Comparison of ENCODE assay signal across 15 cellular contexts in genomic region chr2:99840831-99841230, GRCh38.
DNase-seq lines count a peak whose midpoint lies in the region; ATAC-seq, FAIRE-seq and TF ChIP-seq lines count a peak whose summit lies in the region.
"Had no signal": no experiment of that assay in that cellular context is flagged by ENCODE, and none has a peak within 500 bp of the region (broad histone marks: within the 10 kb centered on the region; RNA-seq: fewer than 3 reads in every experiment).

No MANE protein-coding gene starts in this region.

- 0 out of 2 replicates have a peak, but pooled peaks cover 2% of the 10 kb centered on the region for H3K9me3 ChIP-seq in IMR-90 (ENCODE audit: control insufficient read depth, insufficient read depth, low read length)

- H3K4me1 Mint-ChIP-seq in chondrocyte (ENCODE audit: low read depth) (peaks cover 45% of the 10 kb centered on the region), glutamatergic neuron (ENCODE audit: low read depth, unreplicated experiment) (peaks cover 8% of the 10 kb centered on the region)
- H3K4me1 Mint-ChIP-seq in stimulated activated naive B cell treated with anti-CD40 and anti-IgM and Interleukin-4, amounts not matched to agents 10 μg/mL and 1 μg/mL and 100 μg/mL, for 72 hours, result peaks cover 15 to 42% of the 10 kb centered on the region in 2 donors

- no peak for TF ChIP-seq POLR2A in IMR-90 (IDR thresholded peaks at IDR 0.05; ENCODE audit: low read depth, low read length)

- peaks cover 11% of the 10 kb centered on the region for H3K4me1 ChIP-seq in IMR-90 (ENCODE audit: control insufficient read depth, insufficient read depth, low read length)

- CTCF ChIA-PET in IMR-90 (lab: Yijun Ruan, JAX), result interaction anchor here (0.9 to 2.2 kb wide), 3 partner anchors 8 to 14 kb away, joined by 4 to 6 read pairs (median 5); no protein-coding TSS in a partner anchor

- peaks cover 19% of the 10 kb centered on the region for H3K9me1 ChIP-seq in IMR-90 (ENCODE audit: insufficient read depth, low read length)

- H3K23ac ChIP-seq in IMR-90 (ENCODE audit: low read depth, low read length), result no peak overlapping the region; the same call in 1 of the 2 replicates

- no peak overlapping the region for H3K4ac ChIP-seq in IMR-90 (ENCODE audit: low read depth, low read length)

- H3K36me3 ChIP-seq in IMR-90 (ENCODE audit: control insufficient read depth, insufficient read depth, low read length), result 0 out of 2 replicates have a peak, but pooled peaks cover 2% of the 10 kb centered on the region

- no peak overlapping the region for H3K56ac ChIP-seq in IMR-90 (ENCODE audit: extremely low read depth, insufficient read depth, low read length)

- TF ChIP-seq CTCF in IMR-90 (conservative IDR thresholded peaks at IDR 0.05; ENCODE audit: low read depth, low read length) (0 out of 2 replicates have a peak, but pooled peaks have one; percentile 14), chondrocyte (IDR thresholded peaks at IDR 0.05) (peak; percentile 37), glutamatergic neuron (IDR thresholded peaks at IDR 0.05; ENCODE audit: partially characterized antibody, unreplicated experiment) (peak; percentile 12), dorsolateral prefrontal cortex (IDR thresholded peaks at IDR 0.05 in 54 of 56, conservative IDR thresholded peaks at IDR 0.05 in 2 of 56; ENCODE audit: low read depth in 1 of 56, partially characterized antibody in 56 of 56) (no peak)

- BruUV-seq in IMR-90 (replicated peaks; lab: Mats Ljungman, UMichigan), result no TSS peak

- peak overlapping the region; percentile 68 for H4K91ac ChIP-seq in IMR-90 (ENCODE audit: insufficient read depth, low read depth, low read length)

- H3K27me3 Mint-ChIP-seq in chondrocyte (ENCODE audit: low read depth), result no peaks in the 10 kb centered on the region
- peaks cover 4% of the 10 kb centered on the region for H3K27me3 Mint-ChIP-seq in glutamatergic neuron (ENCODE audit: unreplicated experiment)
- H3K27me3 Mint-ChIP-seq in stimulated activated naive B cell treated with anti-CD40 and anti-IgM and Interleukin-4, amounts not matched to agents 10 μg/mL and 1 μg/mL and 100 μg/mL, for 72 hours, result no peaks in the 10 kb centered on the region
- H3K27me3 Mint-ChIP-seq: CD4-positive, alpha-beta T cell had no signal

- peaks cover 9% of the 10 kb centered on the region for H3K36me3 Mint-ChIP-seq in chondrocyte (ENCODE audit: low read depth)
- no peaks in the 10 kb centered on the region for H3K36me3 Mint-ChIP-seq in glutamatergic neuron (ENCODE audit: unreplicated experiment)
- peaks cover 19 to 47% of the 10 kb centered on the region in 2 donors for H3K36me3 Mint-ChIP-seq in stimulated activated naive B cell treated with anti-CD40 and anti-IgM and Interleukin-4, amounts not matched to agents 10 μg/mL and 1 μg/mL and 100 μg/mL, for 72 hours

- peaks cover 8 to 40% of the 10 kb centered on the region in 2 experiments; a peak in 3 of 4 replicates for H3K79me1 ChIP-seq in IMR-90 (ENCODE audit: low read depth in 1 of 2, low read length in 2 of 2)

- intact Hi-C loops in IMR-90 (cut with micrococcal nuclease), result no loop called here
- intact Hi-C loops in dorsolateral prefrontal cortex (cut with DNase I), result no loop called here

- no CpG with 5 or more reads among the region's 3 CpGs for WGBS in IMR-90 (ENCODE audit: extremely low coverage in 2 of 2, insufficient read length in 1 of 2), 2 experiments

- peak overlapping the region; percentile 0 for H3K18ac ChIP-seq in IMR-90 (ENCODE audit: low read depth, low read length)

- dilution Hi-C loops in IMR-90 (cut with HindIII; ENCODE audit: low sequenced_read_pairs, unreplicated experiment), result no loop called here

- DNase-seq in IMR-90 (no peak), chondrocyte (ENCODE audit: low spot score) (no peak), glutamatergic neuron (no peak), frontal cortex (ENCODE audit: low spot score in 2 of 2) (no peak), dorsolateral prefrontal cortex (no peak), amniotic stem cell (lab: John Stamatoyannopoulos, UW) (no peak), NCI-H187 treated with DMSO at 0.1 percent for 48 hours (lab: John Stamatoyannopoulos, UW) (no peak)
- no peak for DNase-seq in stimulated activated naive B cell treated with anti-CD40 and anti-IgM and Interleukin-4, amounts not matched to agents 10 μg/mL and 1 μg/mL and 100 μg/mL, for 72 hours
- DNase-seq: C1 segment of cervical spinal cord; Calu3; CD4-positive, alpha-beta T cell; DMS 273 treated with DMSO at 0.1 percent for 48 hours; H7 had no signal

- H3K9ac ChIP-seq in IMR-90 (ENCODE audit: low read depth, low read length), result no peak overlapping the region

- no peak overlapping the region for H3K4me2 ChIP-seq in IMR-90 (ENCODE audit: low read depth, low read length)
- H3K4me2 ChIP-seq: GM23338 had no signal

- H3K27me3 ChIP-seq in IMR-90 (ENCODE audit: control insufficient read depth, insufficient read depth, low read length) (no peaks in the 10 kb centered on the region), dorsolateral prefrontal cortex (no peaks in the 10 kb centered on the region)

- POLR2A ChIA-PET in IMR-90 (lab: Charles Lee; ENCODE audit: unreplicated experiment), result no interaction called here

- H2BK5ac ChIP-seq in IMR-90 (ENCODE audit: low read depth, low read length, poor library complexity, severe bottlenecking), result peak overlapping the region; percentile 78

- H3K9me3 Mint-ChIP-seq in chondrocyte (ENCODE audit: low read depth) (no peaks in the 10 kb centered on the region), glutamatergic neuron (ENCODE audit: unreplicated experiment) (peaks cover 4% of the 10 kb centered on the region)
- no peaks in the 10 kb centered on the region for H3K9me3 Mint-ChIP-seq in stimulated activated naive B cell treated with anti-CD40 and anti-IgM and Interleukin-4, amounts not matched to agents 10 μg/mL and 1 μg/mL and 100 μg/mL, for 72 hours
- H3K9me3 Mint-ChIP-seq: CD4-positive, alpha-beta T cell; GM23338 had no signal

- no peak overlapping the region for H3K4me3 ChIP-seq in IMR-90 (ENCODE audit: insufficient read depth, low read depth, low read length)
- H3K4me3 ChIP-seq in dorsolateral prefrontal cortex, result no peak overlapping the region
- H3K4me3 ChIP-seq: GM12878, GM23338 had no signal

- H3K27ac ChIP-seq in IMR-90 (ENCODE audit: insufficient read depth, low read length), result peak overlapping the region; percentile 11; the same call in 1 of the 2 replicates
- no peak overlapping the region for H3K27ac ChIP-seq in dorsolateral prefrontal cortex

- peak overlapping the region; percentile 83; the same call in 1 of the 2 replicates for H4K5ac ChIP-seq in IMR-90 (ENCODE audit: low read depth, low read length)

- H2BK20ac ChIP-seq in IMR-90 (ENCODE audit: low read depth, low read length), result peak overlapping the region; percentile 43; the same call in 1 of the 2 replicates

- TF ChIP-seq RAD21 in IMR-90 (IDR thresholded peaks at IDR 0.05; ENCODE audit: low read length), result no peak

- H2BK120ac ChIP-seq in IMR-90 (ENCODE audit: low read depth, low read length), result peak overlapping the region; percentile 73

- H2AK9ac ChIP-seq in IMR-90 (replicated peaks; ENCODE audit: low read depth, low read length, poor library complexity), result no peak overlapping the region

- no peak overlapping the region for H3K4me3 Mint-ChIP-seq in chondrocyte (ENCODE audit: unreplicated experiment)
- no peak overlapping the region for H3K4me3 Mint-ChIP-seq in glutamatergic neuron (ENCODE audit: unreplicated experiment)
- H3K4me3 Mint-ChIP-seq in stimulated activated naive B cell treated with anti-CD40 and anti-IgM and Interleukin-4, amounts not matched to agents 10 μg/mL and 1 μg/mL and 100 μg/mL, for 72 hours, result no peak overlapping the region
- H3K4me3 Mint-ChIP-seq: CD4-positive, alpha-beta T cell; GM23338 had no signal

- H3K14ac ChIP-seq in IMR-90 (replicated peaks; ENCODE audit: low read depth, low read length), result no peak overlapping the region

- no peak for ATAC-seq in IMR-90 (ENCODE audit: low read depth)
- ATAC-seq in stimulated activated naive B cell treated with anti-CD40 and anti-IgM and Interleukin-4, amounts not matched to agents 10 μg/mL and 1 μg/mL and 100 μg/mL, for 72 hours (replicated peaks), result no peak
- ATAC-seq: GM12878, GM23338 had no signal

- no peaks in the 10 kb centered on the region for H4K20me1 ChIP-seq in IMR-90 (ENCODE audit: insufficient read depth, low read length)

- H2AFZ ChIP-seq in IMR-90 (replicated peaks; ENCODE audit: low read length, poor library complexity), result no peak overlapping the region
- H2AFZ ChIP-seq: GM23338 had no signal

- H3K27ac Mint-ChIP-seq in chondrocyte (ENCODE audit: unreplicated experiment) (no peak overlapping the region), glutamatergic neuron (ENCODE audit: unreplicated experiment) (no peak overlapping the region)
- H3K27ac Mint-ChIP-seq in stimulated activated naive B cell treated with anti-CD40 and anti-IgM and Interleukin-4, amounts not matched to agents 10 μg/mL and 1 μg/mL and 100 μg/mL, for 72 hours, result peak overlapping the region; percentile 47
- H3K27ac Mint-ChIP-seq: CD4-positive, alpha-beta T cell; GM23338 had no signal

- H2BK15ac ChIP-seq in IMR-90 (ENCODE audit: low read depth, low read length), result peak overlapping the region; percentile 2; the same call in 2 of the 3 replicates

- in situ Hi-C loops in IMR-90 (cut with MboI; ENCODE audit: low sequenced_read_pairs), result no loop called here

- peak overlapping the region; percentile 42; the same call in 1 of the 2 replicates for H2AK5ac ChIP-seq in IMR-90 (ENCODE audit: low read depth, low read length)

- no peak for FAIRE-seq in frontal cortex (lab: Jason Lieb, UNC)
- FAIRE-seq: GM12878 had no signal

- H4K8ac ChIP-seq in IMR-90 (ENCODE audit: low read depth in 2 of 2, low read length in 2 of 2), result peak overlapping the region; percentile 18 to 35; a peak in 2 of 4 replicates

TF ChIP-seq in IMR-90, 13 proteins besides CTCF, POLR2A, EP300 and RAD21 (continues in another document):
- TF ChIP-seq BHLHE40 (IDR thresholded peaks at IDR 0.05; ENCODE audit: low read depth, low read length) (no peak), MXI1 (IDR thresholded peaks at IDR 0.05; ENCODE audit: borderline replicate concordance, low read depth, low read length) (no peak), CEBPB (IDR thresholded peaks at IDR 0.05; ENCODE audit: low read depth, low read length) (no peak)
- TF ChIP-seq, protein P1, sequence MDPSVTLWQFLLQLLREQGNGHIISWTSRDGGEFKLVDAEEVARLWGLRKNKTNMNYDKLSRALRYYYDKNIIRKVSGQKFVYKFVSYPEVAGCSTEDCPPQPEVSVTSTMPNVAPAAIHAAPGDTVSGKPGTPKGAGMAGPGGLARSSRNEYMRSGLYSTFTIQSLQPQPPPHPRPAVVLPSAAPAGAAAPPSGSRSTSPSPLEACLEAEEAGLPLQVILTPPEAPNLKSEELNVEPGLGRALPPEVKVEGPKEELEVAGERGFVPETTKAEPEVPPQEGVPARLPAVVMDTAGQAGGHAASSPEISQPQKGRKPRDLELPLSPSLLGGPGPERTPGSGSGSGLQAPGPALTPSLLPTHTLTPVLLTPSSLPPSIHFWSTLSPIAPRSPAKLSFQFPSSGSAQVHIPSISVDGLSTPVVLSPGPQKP (IDR thresholded peaks at IDR 0.05; ENCODE audit: borderline replicate concordance, low read depth, low read length), result no peak

Comparison
In these comparisons a context has a peak if more than half of its experiments do, and no peak if none do; other contexts are left out.
1. CTCF ChIP-seq: peak in IMR-90 (single experiment), chondrocyte (single experiment) and glutamatergic neuron (single experiment); none in dorsolateral prefrontal cortex (0 of 56).